Comparison of ENCODE assay signal across 21 cellular contexts in genomic region chr22:28314959-28315358, GRCh38.
DNase-seq lines count a peak whose midpoint lies in the region; ATAC-seq, FAIRE-seq and TF ChIP-seq lines count a peak whose summit lies in the region.
"Had no signal": no experiment of that assay in that cellular context is flagged by ENCODE, and none has a peak within 500 bp of the region (broad histone marks: within the 10 kb centered on the region; RNA-seq: fewer than 3 reads in every experiment).

No MANE protein-coding gene starts in this region.

- in situ Hi-C loops in ACHN (cut with HindIII; ENCODE audit: low pct_ligation_motif_present, low pct_unique_long_range_greater_than_20kb, low sequenced_read_pairs): no loop called here

- no peak overlapping the region for H4K12ac ChIP-seq in trophoblast cell (ENCODE audit: low read depth, low read length)

- no peak overlapping the region for H3K14ac ChIP-seq in trophoblast cell (ENCODE audit: low read length)

- TF ChIP-seq EP300 in upper lobe of left lung (IDR thresholded peaks at IDR 0.05): no peak

- intact Hi-C loops in left lung (cut with DNase I): no loop called here

- DNase-seq in hepatocyte (ENCODE audit: low spot score) (no peak), left lung (no peak), trophoblast cell (peak; percentile 27 to 85), urothelium cell line (ENCODE audit: low spot score) (no peak), ACHN (no peak), T-helper 9 cell (no peak), upper lobe of left lung (no peak)
- DNase-seq: 8988T; AML-193; Caco-2; Calu3; CD4-positive, alpha-beta T cell; CD8-positive, alpha-beta T cell; DMS79 treated with DMSO at 0.1 percent for 48 hours; GF-D8 had no signal

- no peak overlapping the region for H3K4ac ChIP-seq in trophoblast cell (ENCODE audit: low read depth, low read length)

- H2BK12ac ChIP-seq in trophoblast cell (ENCODE audit: low read length): no peak overlapping the region

- no peak overlapping the region for H3K9ac ChIP-seq in trophoblast cell (ENCODE audit: low read length)
- H3K9ac ChIP-seq: BLaER1 treated with 17β-estradiol and CSF1 and Interleukin-3, amounts not matched to agents 10 nM and 100 nM had no signal

- no peaks in the 10 kb centered on the region for H3K9me2 ChIP-seq in hepatocyte (replicated peaks; ENCODE audit: insufficient read depth)

- peak; percentile 59 for ATAC-seq in left lung
- no peak for ATAC-seq in upper lobe of left lung (ENCODE audit: low FRiP score in 2 of 2)
- ATAC-seq: CD8-positive, alpha-beta T cell had no signal

- H2BK120ac ChIP-seq in trophoblast cell (ENCODE audit: insufficient read depth, low read length, poor library complexity): no peak overlapping the region

- H2AFZ ChIP-seq in hepatocyte (no peak overlapping the region), trophoblast cell (ENCODE audit: insufficient read depth, low read length, poor library complexity) (no peak overlapping the region)

- H3K27me3 ChIP-seq in hepatocyte (no peaks in the 10 kb centered on the region), left lung (no peaks in the 10 kb centered on the region), trophoblast cell (ENCODE audit: insufficient read depth, low read length) (no peaks in the 10 kb centered on the region), upper lobe of left lung (no peaks in the 10 kb centered on the region)
- H3K27me3 ChIP-seq: BLaER1 treated with 17β-estradiol and CSF1 and Interleukin-3, amounts not matched to agents 10 nM and 100 nM had no signal

- FAIRE-seq in urothelium cell line (lab: Jason Lieb, UNC): peak; percentile 27
- FAIRE-seq: A204.1, D721Med, GM12891, GM19239 had no signal

- H2BK5ac ChIP-seq in trophoblast cell (ENCODE audit: low read depth, low read length, poor library complexity): no peak overlapping the region

- H4K20me1 ChIP-seq in hepatocyte (ENCODE audit: insufficient read depth, poor library complexity, severe bottlenecking): peaks cover 3% of the 10 kb centered on the region
- H4K20me1 ChIP-seq: BLaER1 treated with 17β-estradiol and CSF1 and Interleukin-3, amounts not matched to agents 10 nM and 100 nM had no signal

- no peak overlapping the region for H3K18ac ChIP-seq in trophoblast cell (ENCODE audit: low read length)

- H3K4me1 ChIP-seq in hepatocyte (ENCODE audit: insufficient read depth): peaks cover 11% of the 10 kb centered on the region
- H3K4me1 ChIP-seq in left lung: no peaks in the 10 kb centered on the region
- H3K4me1 ChIP-seq in trophoblast cell (ENCODE audit: control insufficient read depth in 1 of 2, insufficient read depth in 2 of 2, low read length in 2 of 2): peaks cover 0 to 6% of the 10 kb centered on the region in 2 experiments
- H3K4me1 ChIP-seq in upper lobe of left lung: peaks cover 0 to 6% (median 0%) of the 10 kb centered on the region in 4 donors
- H3K4me1 ChIP-seq: BLaER1 treated with 17β-estradiol and CSF1 and Interleukin-3, amounts not matched to agents 10 nM and 100 nM had no signal

- H3K9me3 ChIP-seq in hepatocyte (ENCODE audit: low read depth): no peaks in the 10 kb centered on the region
- H3K9me3 ChIP-seq in left lung: no peaks in the 10 kb centered on the region
- H3K9me3 ChIP-seq in trophoblast cell (ENCODE audit: insufficient read depth, low read depth, low read length): peaks cover 1% of the 10 kb centered on the region
- no peaks in the 10 kb centered on the region for H3K9me3 ChIP-seq in upper lobe of left lung

- H3K79me2 ChIP-seq in hepatocyte (peaks cover 4% of the 10 kb centered on the region), trophoblast cell (ENCODE audit: control insufficient read depth, insufficient read depth, low read length, poor library complexity) (no peaks in the 10 kb centered on the region)

- H4K8ac ChIP-seq in trophoblast cell (ENCODE audit: low read depth, low read length): no peak overlapping the region

- H2AK5ac ChIP-seq in trophoblast cell (ENCODE audit: low read length): no peak overlapping the region

- WGBS in hepatocyte (ENCODE audit: low lambda C conversion rate, missing lambda C conversion rate): 54% methylated on average over 1 of the region's 1 CpG
- no CpG with 5 or more reads among the region's 1 CpG for WGBS in trophoblast cell (ENCODE audit: extremely low coverage, insufficient coverage, insufficient read length)
- 68 to 81% methylated on average over 1 of the region's 1 CpG for WGBS in upper lobe of left lung, 2 donors

- peaks cover 12% of the 10 kb centered on the region for H3K79me1 ChIP-seq in trophoblast cell (ENCODE audit: low read length)

- H3K4me2 ChIP-seq in hepatocyte (no peak overlapping the region), trophoblast cell (ENCODE audit: low read length) (no peak overlapping the region)
- H3K4me2 ChIP-seq: BLaER1 treated with 17β-estradiol and CSF1 and Interleukin-3, amounts not matched to agents 10 nM and 100 nM had no signal

- no peak for TF ChIP-seq POLR2A in upper lobe of left lung (IDR thresholded peaks at IDR 0.05)

- H3K4me3 ChIP-seq in hepatocyte: no peak overlapping the region
- no peak overlapping the region for H3K4me3 ChIP-seq in left lung
- H3K4me3 ChIP-seq in trophoblast cell (ENCODE audit: low read depth, low read length): no peak overlapping the region
- H3K4me3 ChIP-seq in upper lobe of left lung: no peak overlapping the region
- H3K4me3 ChIP-seq: BLaER1 treated with 17β-estradiol and CSF1 and Interleukin-3, amounts not matched to agents 10 nM and 100 nM had no signal

- no peak overlapping the region for H3K23ac ChIP-seq in trophoblast cell (ENCODE audit: low read length)

- H3K36me3 ChIP-seq in hepatocyte (replicated peaks; ENCODE audit: insufficient read depth, low read depth) (no peaks in the 10 kb centered on the region), left lung (no peaks in the 10 kb centered on the region), trophoblast cell (ENCODE audit: control insufficient read depth in 1 of 2, insufficient read depth in 2 of 2, low read length in 2 of 2) (no peaks in the 10 kb centered on the region), upper lobe of left lung (no peaks in the 10 kb centered on the region)
- H3K36me3 ChIP-seq: BLaER1 treated with 17β-estradiol and CSF1 and Interleukin-3, amounts not matched to agents 10 nM and 100 nM had no signal

- H4K91ac ChIP-seq in trophoblast cell (ENCODE audit: low read depth, low read length): no peak overlapping the region

- peak overlapping the region; percentile 58 for H3K27ac ChIP-seq in hepatocyte
- H3K27ac ChIP-seq in left lung: no peak overlapping the region
- peak overlapping the region; percentile 44 for H3K27ac ChIP-seq in trophoblast cell (ENCODE audit: low read depth, low read length)
- no peak overlapping the region for H3K27ac ChIP-seq in upper lobe of left lung
- H3K27ac ChIP-seq: BLaER1 treated with 17β-estradiol and CSF1 and Interleukin-3, amounts not matched to agents 10 nM and 100 nM; C4-2B had no signal

- no peak for TF ChIP-seq CTCF in hepatocyte (IDR thresholded peaks at IDR 0.05; ENCODE audit: poor library complexity)
- TF ChIP-seq CTCF in left lung (IDR thresholded peaks at IDR 0.05): no peak
- no peak for TF ChIP-seq CTCF in upper lobe of left lung (IDR thresholded peaks at IDR 0.05)

Comparison
In these comparisons a context has a peak if more than half of its experiments do, and no peak if none do; other contexts are left out.
1. DNase-seq: peak in trophoblast cell (2 of 2); none in hepatocyte (single experiment), left lung (0 of 2), urothelium cell line (single experiment), ACHN (single experiment), T-helper 9 cell (single experiment) and upper lobe of left lung (0 of 2).
2. H3K27ac ChIP-seq: peak in hepatocyte (single experiment) and trophoblast cell (single experiment); none in left lung (0 of 2) and upper lobe of left lung (0 of 4).